18 cellular contexts compared by ENCODE assay signal in the genomic region with DNA sequence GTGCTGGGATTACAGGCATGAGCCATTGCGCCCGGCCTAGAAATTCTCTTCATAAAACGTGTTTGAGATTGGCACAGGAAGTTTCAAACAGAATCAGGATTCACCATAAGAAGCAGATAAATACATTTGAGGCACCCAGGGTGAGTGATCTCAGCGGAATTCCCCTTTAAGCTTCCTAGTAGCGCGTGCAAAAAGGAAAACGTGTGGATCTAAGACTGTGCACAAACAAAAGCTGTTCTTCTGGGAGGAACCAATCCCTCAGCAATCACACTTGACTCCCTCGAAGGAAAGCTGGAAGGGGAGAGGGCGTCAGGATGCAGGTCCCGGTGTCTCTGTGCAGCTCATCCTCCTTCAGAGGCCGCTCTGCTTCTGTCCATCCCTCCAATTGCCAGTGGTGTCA. TPM values are rescaled to one million over a fixed set of nuclear protein-coding genes. Genes with fewer than 3 reads are reported as not detected.
DNase-seq lines count a peak whose midpoint lies in the region; ATAC-seq and TF ChIP-seq lines count a peak whose summit lies in the region.
"Had no signal": no experiment of that assay in that cellular context is flagged by ENCODE, and none has a peak within 500 bp of the region (broad histone marks: within the 10 kb centered on the region; RNA-seq: fewer than 3 reads in every experiment).

No MANE protein-coding gene starts in this region.

- H3K9me3 ChIP-seq in gastrocnemius medialis: no peaks in the 10 kb centered on the region

- H3K27me3 ChIP-seq in foreskin keratinocyte (peaks cover 9% of the 10 kb centered on the region), gastrocnemius medialis (no peaks in the 10 kb centered on the region)

- H3K4me1 Mint-ChIP-seq in activated CD8-positive, alpha-beta memory T cell treated with anti-CD3 and anti-CD28 coated beads, Interleukin-2, amount 10 ng/mL, durations not matched to agents 7 days and 5 days: no peaks in the 10 kb centered on the region
- no peaks in the 10 kb centered on the region for H3K4me1 Mint-ChIP-seq in activated T-helper 2 cell treated with anti-CD3 and anti-CD28 coated beads, Interferon-gamma antibody, Interleukin-2, Interleukin-4, amounts not matched to agents 10 μg/mL and 5 μg/mL and 100 μg/mL, durations not matched to agents 14 hours and 24 hours and 36 hours (ENCODE audit: low read depth)

- H3K9me3 Mint-ChIP-seq in activated CD8-positive, alpha-beta memory T cell treated with anti-CD3 and anti-CD28 coated beads, Interleukin-2, amount 10 ng/mL, durations not matched to agents 7 days and 5 days (ENCODE audit: low read depth): no peaks in the 10 kb centered on the region
- H3K9me3 Mint-ChIP-seq in activated T-helper 2 cell treated with anti-CD3 and anti-CD28 coated beads, Interferon-gamma antibody, Interleukin-2, Interleukin-4, amounts not matched to agents 10 μg/mL and 5 μg/mL and 100 μg/mL, durations not matched to agents 14 hours and 24 hours and 36 hours: no peaks in the 10 kb centered on the region

- H3K4me3 ChIP-seq in gastrocnemius medialis: peak overlapping the region in 1 of 4 donors; percentile 25
- H3K4me3 ChIP-seq: GM23248 had no signal

- ATAC-seq in foreskin keratinocyte: peak; percentile 58
- ATAC-seq in gastrocnemius medialis: no peak
- no peak for ATAC-seq in activated CD8-positive, alpha-beta memory T cell treated with anti-CD3 and anti-CD28 coated beads, Interleukin-2, amount 10 ng/mL, durations not matched to agents 7 days and 5 days
- no peak for ATAC-seq in sciatic nerve

- peaks cover 2% of the 10 kb centered on the region for H3K27me3 Mint-ChIP-seq in activated CD8-positive, alpha-beta memory T cell treated with anti-CD3 and anti-CD28 coated beads, Interleukin-2, amount 10 ng/mL, durations not matched to agents 7 days and 5 days
- H3K27me3 Mint-ChIP-seq in activated T-helper 2 cell treated with anti-CD3 and anti-CD28 coated beads, Interferon-gamma antibody, Interleukin-2, Interleukin-4, amounts not matched to agents 10 μg/mL and 5 μg/mL and 100 μg/mL, durations not matched to agents 14 hours and 24 hours and 36 hours (ENCODE audit: low read depth): no peaks in the 10 kb centered on the region

- TF ChIP-seq POLR2A in gastrocnemius medialis (IDR thresholded peaks at IDR 0.05): no peak

- H3K4me1 ChIP-seq in foreskin keratinocyte (peaks cover 4% of the 10 kb centered on the region), gastrocnemius medialis (no peaks in the 10 kb centered on the region)

- H3K27ac ChIP-seq in foreskin keratinocyte (no peak overlapping the region), gastrocnemius medialis (peak overlapping the region in 3 of 4 donors; percentile 20 to 43 (median 38))
- H3K27ac ChIP-seq: 22Rv1, GM23248, KMS-11 had no signal

- H3K4me3 Mint-ChIP-seq in activated CD8-positive, alpha-beta memory T cell treated with anti-CD3 and anti-CD28 coated beads, Interleukin-2, amount 10 ng/mL, durations not matched to agents 7 days and 5 days: no peak overlapping the region
- H3K4me3 Mint-ChIP-seq in activated T-helper 2 cell treated with anti-CD3 and anti-CD28 coated beads, Interferon-gamma antibody, Interleukin-2, Interleukin-4, amounts not matched to agents 10 μg/mL and 5 μg/mL and 100 μg/mL, durations not matched to agents 14 hours and 24 hours and 36 hours (ENCODE audit: low read depth): no peak overlapping the region
- H3K4me3 Mint-ChIP-seq: nephron progenitor cell had no signal

- in situ Hi-C loops in gastrocnemius medialis (cut with MboI; ENCODE audit: low sequenced_read_pairs in 4 of 4): no loop called here

- H3K27ac Mint-ChIP-seq in activated CD8-positive, alpha-beta memory T cell treated with anti-CD3 and anti-CD28 coated beads, Interleukin-2, amount 10 ng/mL, durations not matched to agents 7 days and 5 days: no peak overlapping the region
- H3K27ac Mint-ChIP-seq in activated T-helper 2 cell treated with anti-CD3 and anti-CD28 coated beads, Interferon-gamma antibody, Interleukin-2, Interleukin-4, amounts not matched to agents 10 μg/mL and 5 μg/mL and 100 μg/mL, durations not matched to agents 14 hours and 24 hours and 36 hours: no peak overlapping the region
- H3K27ac Mint-ChIP-seq: nephron progenitor cell had no signal

- CTCF ChIA-PET in activated CD8-positive, alpha-beta memory T cell treated with anti-CD3 and anti-CD28 coated beads, Interleukin-2, amount 10 ng/mL, durations not matched to agents 7 days and 5 days (lab: Charles Lee): interaction anchor here (1.1 kb wide), 1 partner anchor 15 kb away, joined by 3 read pairs; the partner anchor contains the start of gene MCF2L

- no peak for TF ChIP-seq CTCF in foreskin keratinocyte (conservative IDR thresholded peaks at IDR 0.05)
- TF ChIP-seq CTCF in gastrocnemius medialis (IDR thresholded peaks at IDR 0.05 in 4 of 5, conservative IDR thresholded peaks at IDR 0.05 in 1 of 5): no peak

- intact Hi-C loops in gastrocnemius medialis (cut with DNase I; ENCODE audit: low total_unique reads) (no loop called here), sciatic nerve (cut with DNase I) (no loop called here)
- intact Hi-C loops in activated T-helper 2 cell treated with anti-CD3 and anti-CD28 coated beads, Interferon-gamma antibody, Interleukin-2, Interleukin-4, amounts not matched to agents 10 μg/mL and 5 μg/mL and 100 μg/mL, durations not matched to agents 14 hours and 24 hours and 36 hours (cut with micrococcal nuclease): no loop called here

- no peaks in the 10 kb centered on the region for H3K36me3 ChIP-seq in gastrocnemius medialis

- DNase-seq in DMS53 (lab: John Stamatoyannopoulos, UW): peak; percentile 62
- DNase-seq in DMS53 treated with DMSO at 0.1 percent for 48 hours (lab: John Stamatoyannopoulos, UW; ENCODE audit: unreplicated experiment): no peak
- DNase-seq in NCI-H526 treated with DMSO at 0.1 percent for 48 hours (lab: John Stamatoyannopoulos, UW): peak; percentile 39
- DNase-seq in foreskin keratinocyte: no peak
- no peak for DNase-seq in gastrocnemius medialis
- no peak for DNase-seq in activated CD8-positive, alpha-beta memory T cell treated with anti-CD3 and anti-CD28 coated beads, Interleukin-2, amount 10 ng/mL, durations not matched to agents 7 days and 5 days
- no peak for DNase-seq in activated T-helper 2 cell treated with anti-CD3 and anti-CD28 coated beads, Interferon-gamma antibody, Interleukin-2, Interleukin-4, amounts not matched to agents 10 μg/mL and 5 μg/mL and 100 μg/mL, durations not matched to agents 14 hours and 24 hours and 36 hours (ENCODE audit: low spot score)
- no peak for DNase-seq in sciatic nerve (ENCODE audit: low spot score)
- DNase-seq: activated gamma-delta T cell; effector memory CD4-positive, alpha-beta T cell; GM23248; mesenchymal stem cell; NCI-H2029; nephron progenitor cell; stimulated activated CD4-positive, alpha-beta T cell treated with anti-CD3 and anti-CD28 coated beads, Interleukin-12 subunit alpha, Interleukin-12 subunit beta, amount 100 ng/mL, for 4 hours; stimulated activated CD8-positive, alpha-beta memory T cell treated with anti-CD3 and anti-CD28 coated beads, Interleukin-4, amount 100 ng/mL, for 48 hours had no signal

- no peaks in the 10 kb centered on the region for H3K36me3 Mint-ChIP-seq in activated CD8-positive, alpha-beta memory T cell treated with anti-CD3 and anti-CD28 coated beads, Interleukin-2, amount 10 ng/mL, durations not matched to agents 7 days and 5 days
- no peaks in the 10 kb centered on the region for H3K36me3 Mint-ChIP-seq in activated T-helper 2 cell treated with anti-CD3 and anti-CD28 coated beads, Interferon-gamma antibody, Interleukin-2, Interleukin-4, amounts not matched to agents 10 μg/mL and 5 μg/mL and 100 μg/mL, durations not matched to agents 14 hours and 24 hours and 36 hours (ENCODE audit: low read depth)

RNA-seq across cellular contexts. Expression of gene MCF2L, which starts 15.5 kb away (rescaled TPM):
- total RNA-seq in foreskin keratinocyte (0.07 TPM in 1 of 2 replicates, not detected in the other), gastrocnemius medialis (10 to 100 TPM; 16.1 to 21.2 (median 19.4) TPM), sciatic nerve (64.1 TPM)
- polyA plus RNA-seq in foreskin keratinocyte: 0.06 TPM in 1 of 2 replicates, not detected in the other
- total RNA-seq in activated CD8-positive, alpha-beta memory T cell treated with anti-CD3 and anti-CD28 coated beads, Interleukin-2, amount 10 ng/mL, durations not matched to agents 7 days and 5 days: 1 to 10 TPM; 1.6 to 2.8 TPM
- total RNA-seq in activated T-helper 2 cell treated with anti-CD3 and anti-CD28 coated beads, Interferon-gamma antibody, Interleukin-2, Interleukin-4, amounts not matched to agents 10 μg/mL and 5 μg/mL and 100 μg/mL, durations not matched to agents 14 hours and 24 hours and 36 hours: 0.23 TPM in 1 of 2 replicates, not detected in the other
- total RNA-seq: GM23248 had no signal
- polyA plus RNA-seq: GM23248 had no signal

Comparison
In these comparisons a context has a peak if more than half of its experiments do, and no peak if none do; other contexts are left out.
1. DNase-seq: peak in DMS53 (single experiment) and NCI-H526 treated with DMSO at 0.1 percent for 48 hours (single experiment); none in DMS53 treated with DMSO at 0.1 percent for 48 hours (single experiment), foreskin keratinocyte (0 of 2), gastrocnemius medialis (0 of 2), activated CD8-positive, alpha-beta memory T cell treated with anti-CD3 and anti-CD28 coated beads, Interleukin-2, amount 10 ng/mL, durations not matched to agents 7 days and 5 days (single experiment), activated T-helper 2 cell treated with anti-CD3 and anti-CD28 coated beads, Interferon-gamma antibody, Interleukin-2, Interleukin-4, amounts not matched to agents 10 μg/mL and 5 μg/mL and 100 μg/mL, durations not matched to agents 14 hours and 24 hours and 36 hours (single experiment) and sciatic nerve (single experiment).
2. RNA of gene MCF2L, which starts 15.5 kb away (total RNA-seq): 64.1 TPM in sciatic nerve (single experiment) and 16.1 to 21.2 TPM in gastrocnemius medialis; 1.6 to 2.8 TPM in activated CD8-positive, alpha-beta memory T cell treated with anti-CD3 and anti-CD28 coated beads, Interleukin-2, amount 10 ng/mL, durations not matched to agents 7 days and 5 days, 0.23 TPM in activated T-helper 2 cell treated with anti-CD3 and anti-CD28 coated beads, Interferon-gamma antibody, Interleukin-2, Interleukin-4, amounts not matched to agents 10 μg/mL and 5 μg/mL and 100 μg/mL, durations not matched to agents 14 hours and 24 hours and 36 hours and 0.07 TPM in foreskin keratinocyte; every median in the first group is over 4 times any median in the second.